In the genomic region with DNA sequence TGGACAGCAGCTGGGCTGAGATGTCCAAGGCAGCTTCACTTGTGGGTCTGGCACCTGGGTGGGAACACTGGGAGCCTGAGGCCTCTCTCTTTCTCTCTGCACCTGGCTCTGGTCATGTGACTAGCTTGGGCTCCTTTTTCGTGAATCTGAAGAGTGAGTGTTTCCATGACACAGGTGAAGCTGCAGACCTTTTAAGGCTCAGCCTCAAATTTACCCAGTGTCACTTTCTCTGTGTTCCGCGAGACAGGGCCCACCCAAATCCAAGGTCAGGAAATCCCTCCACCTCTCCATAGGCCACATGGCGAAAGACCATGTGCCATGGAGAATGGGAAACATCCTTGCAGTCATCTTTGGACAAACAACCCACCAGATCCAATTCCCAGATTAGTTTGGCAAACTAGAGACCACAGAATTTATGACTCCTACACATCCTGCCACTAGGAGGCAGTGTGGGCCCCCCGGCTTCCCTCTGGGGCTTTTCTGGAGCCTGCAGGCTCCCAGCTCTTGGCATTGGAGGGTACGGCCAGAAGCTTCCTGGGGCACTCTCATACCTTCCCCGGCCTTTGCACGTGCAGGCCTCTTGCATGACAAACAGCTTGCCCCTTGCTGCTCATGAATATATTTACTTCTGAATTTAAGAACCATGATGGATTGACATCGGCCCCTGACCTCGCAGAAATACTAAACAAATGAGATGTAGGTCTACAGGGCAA, we compare ENCODE assay signal across 1 cellular context.
TF ChIP-seq lines count a peak whose summit lies in the region.

No MANE protein-coding gene starts in this region.

TF ChIP-seq in K562, 482 proteins besides CTCF, POLR2A, EP300 and RAD21 (continued from another document and continues in another):
- TF ChIP-seq, protein P1, sequence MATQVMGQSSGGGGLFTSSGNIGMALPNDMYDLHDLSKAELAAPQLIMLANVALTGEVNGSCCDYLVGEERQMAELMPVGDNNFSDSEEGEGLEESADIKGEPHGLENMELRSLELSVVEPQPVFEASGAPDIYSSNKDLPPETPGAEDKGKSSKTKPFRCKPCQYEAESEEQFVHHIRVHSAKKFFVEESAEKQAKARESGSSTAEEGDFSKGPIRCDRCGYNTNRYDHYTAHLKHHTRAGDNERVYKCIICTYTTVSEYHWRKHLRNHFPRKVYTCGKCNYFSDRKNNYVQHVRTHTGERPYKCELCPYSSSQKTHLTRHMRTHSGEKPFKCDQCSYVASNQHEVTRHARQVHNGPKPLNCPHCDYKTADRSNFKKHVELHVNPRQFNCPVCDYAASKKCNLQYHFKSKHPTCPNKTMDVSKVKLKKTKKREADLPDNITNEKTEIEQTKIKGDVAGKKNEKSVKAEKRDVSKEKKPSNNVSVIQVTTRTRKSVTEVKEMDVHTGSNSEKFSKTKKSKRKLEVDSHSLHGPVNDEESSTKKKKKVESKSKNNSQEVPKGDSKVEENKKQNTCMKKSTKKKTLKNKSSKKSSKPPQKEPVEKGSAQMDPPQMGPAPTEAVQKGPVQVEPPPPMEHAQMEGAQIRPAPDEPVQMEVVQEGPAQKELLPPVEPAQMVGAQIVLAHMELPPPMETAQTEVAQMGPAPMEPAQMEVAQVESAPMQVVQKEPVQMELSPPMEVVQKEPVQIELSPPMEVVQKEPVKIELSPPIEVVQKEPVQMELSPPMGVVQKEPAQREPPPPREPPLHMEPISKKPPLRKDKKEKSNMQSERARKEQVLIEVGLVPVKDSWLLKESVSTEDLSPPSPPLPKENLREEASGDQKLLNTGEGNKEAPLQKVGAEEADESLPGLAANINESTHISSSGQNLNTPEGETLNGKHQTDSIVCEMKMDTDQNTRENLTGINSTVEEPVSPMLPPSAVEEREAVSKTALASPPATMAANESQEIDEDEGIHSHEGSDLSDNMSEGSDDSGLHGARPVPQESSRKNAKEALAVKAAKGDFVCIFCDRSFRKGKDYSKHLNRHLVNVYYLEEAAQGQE (CRISPR knock-in tag; IDR thresholded peaks at IDR 0.05; ENCODE audit: low read depth), result no peak
- TF ChIP-seq FOXM1 (IDR thresholded peaks at IDR 0.05; ENCODE audit: low read depth) (no peak), FOXM1 (CRISPR knock-in tag; IDR thresholded peaks at IDR 0.05; ENCODE audit: low read depth) (no peak), PTBP1 (IDR thresholded peaks at IDR 0.05; ENCODE audit: low read depth, low read length) (no peak), BMI1 (IDR thresholded peaks at IDR 0.05; ENCODE audit: low read length) (no peak), POLR2AphosphoS2 (IDR thresholded peaks at IDR 0.05; ENCODE audit: low read length) (no peak), MIER1 (IDR thresholded peaks at IDR 0.05; ENCODE audit: low read depth) (no peak), ZNF436 (CRISPR knock-in tag; IDR thresholded peaks at IDR 0.05) (no peak), RBM22 (IDR thresholded peaks at IDR 0.05; ENCODE audit: low read depth, low read length, poor library complexity, severe bottlenecking) (no peak), DIDO1 (tag; IDR thresholded peaks at IDR 0.05; ENCODE audit: low read depth) (0 out of 2 replicates have a peak, but pooled peaks have one; percentile 22), STAT5B (CRISPR knock-in tag; IDR thresholded peaks at IDR 0.05) (no peak), KLF16 (IDR thresholded peaks at IDR 0.05) (peak; percentile 72), L3MBTL2 (IDR thresholded peaks at IDR 0.05) (peak; percentile 84), GTF2A2 (tag; IDR thresholded peaks at IDR 0.05) (no peak), ZNF76 (CRISPR knock-in tag; IDR thresholded peaks at IDR 0.05; ENCODE audit: borderline replicate concordance) (no peak), KDM5B (IDR thresholded peaks at IDR 0.05; ENCODE audit: insufficient replicate concordance, low read depth, low read length) (no peak), TCF7L2 (IDR thresholded peaks at IDR 0.05; ENCODE audit: low read depth, low read length) (no peak), ZNF124 (CRISPR knock-in tag; IDR thresholded peaks at IDR 0.05) (no peak), ARID2 (IDR thresholded peaks at IDR 0.05) (no peak), MED1 (CRISPR knock-in tag; IDR thresholded peaks at IDR 0.05; ENCODE audit: borderline replicate concordance) (no peak), TAF15 (IDR thresholded peaks at IDR 0.05; ENCODE audit: low read depth, low read length) (no peak), SMAD4 (CRISPR knock-in tag; conservative IDR thresholded peaks at IDR 0.05) (peak; percentile 77), GABPA (tag; conservative IDR thresholded peaks at IDR 0.05; ENCODE audit: low read depth) (no peak), U2AF1 (optimal IDR thresholded peaks at IDR 0.05; ENCODE audit: low read depth, low read length) (no peak), TAF7 (tag; IDR thresholded peaks at IDR 0.05) (no peak), SETDB1 (IDR thresholded peaks at IDR 0.05; ENCODE audit: low read length) (no peak), ARNT (IDR thresholded peaks at IDR 0.05) (no peak; a peak in 1 of 4 replicates), ESRRA (IDR thresholded peaks at IDR 0.05; ENCODE audit: borderline replicate concordance, low read depth) (peak; percentile 78; the same call in 1 of the 2 replicates), HSF4 (CRISPR knock-in tag; IDR thresholded peaks at IDR 0.05; ENCODE audit: borderline replicate concordance) (no peak), NFE2 (IDR thresholded peaks at IDR 0.05; ENCODE audit: low read depth) (no peak), ZSCAN29 (IDR thresholded peaks at IDR 0.05) (no peak), THRAP3 (IDR thresholded peaks at IDR 0.05; ENCODE audit: borderline replicate concordance) (no peak), SMARCA4 (IDR thresholded peaks at IDR 0.05) (peak; percentile 67), MYC (IDR thresholded peaks at IDR 0.05; ENCODE audit: low read depth, low read length) (peak; percentile 85), MYC (CRISPR knock-in tag; IDR thresholded peaks at IDR 0.05; ENCODE audit: borderline replicate concordance, low read depth) (no peak), ZFP36 (IDR thresholded peaks at IDR 0.05; ENCODE audit: low read depth, low read length, partially characterized antibody) (no peak), NCOA6 (IDR thresholded peaks at IDR 0.05) (no peak), CEBPB (tag; IDR thresholded peaks at IDR 0.05) (no peak)
- TF ChIP-seq, protein P2, sequence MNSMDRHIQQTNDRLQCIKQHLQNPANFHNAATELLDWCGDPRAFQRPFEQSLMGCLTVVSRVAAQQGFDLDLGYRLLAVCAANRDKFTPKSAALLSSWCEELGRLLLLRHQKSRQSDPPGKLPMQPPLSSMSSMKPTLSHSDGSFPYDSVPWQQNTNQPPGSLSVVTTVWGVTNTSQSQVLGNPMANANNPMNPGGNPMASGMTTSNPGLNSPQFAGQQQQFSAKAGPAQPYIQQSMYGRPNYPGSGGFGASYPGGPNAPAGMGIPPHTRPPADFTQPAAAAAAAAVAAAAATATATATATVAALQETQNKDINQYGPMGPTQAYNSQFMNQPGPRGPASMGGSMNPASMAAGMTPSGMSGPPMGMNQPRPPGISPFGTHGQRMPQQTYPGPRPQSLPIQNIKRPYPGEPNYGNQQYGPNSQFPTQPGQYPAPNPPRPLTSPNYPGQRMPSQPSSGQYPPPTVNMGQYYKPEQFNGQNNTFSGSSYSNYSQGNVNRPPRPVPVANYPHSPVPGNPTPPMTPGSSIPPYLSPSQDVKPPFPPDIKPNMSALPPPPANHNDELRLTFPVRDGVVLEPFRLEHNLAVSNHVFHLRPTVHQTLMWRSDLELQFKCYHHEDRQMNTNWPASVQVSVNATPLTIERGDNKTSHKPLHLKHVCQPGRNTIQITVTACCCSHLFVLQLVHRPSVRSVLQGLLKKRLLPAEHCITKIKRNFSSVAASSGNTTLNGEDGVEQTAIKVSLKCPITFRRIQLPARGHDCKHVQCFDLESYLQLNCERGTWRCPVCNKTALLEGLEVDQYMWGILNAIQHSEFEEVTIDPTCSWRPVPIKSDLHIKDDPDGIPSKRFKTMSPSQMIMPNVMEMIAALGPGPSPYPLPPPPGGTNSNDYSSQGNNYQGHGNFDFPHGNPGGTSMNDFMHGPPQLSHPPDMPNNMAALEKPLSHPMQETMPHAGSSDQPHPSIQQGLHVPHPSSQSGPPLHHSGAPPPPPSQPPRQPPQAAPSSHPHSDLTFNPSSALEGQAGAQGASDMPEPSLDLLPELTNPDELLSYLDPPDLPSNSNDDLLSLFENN (IDR thresholded peaks at IDR 0.05; ENCODE audit: low read depth in 2 of 2, low read length in 2 of 2), result no peak
- TF ChIP-seq, protein P3, sequence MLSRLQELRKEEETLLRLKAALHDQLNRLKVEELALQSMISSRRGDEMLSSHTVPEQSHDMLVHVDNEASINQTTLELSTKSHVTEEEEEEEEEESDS (CRISPR knock-in tag; IDR thresholded peaks at IDR 0.05), result no peak
- TF ChIP-seq, protein P4, sequence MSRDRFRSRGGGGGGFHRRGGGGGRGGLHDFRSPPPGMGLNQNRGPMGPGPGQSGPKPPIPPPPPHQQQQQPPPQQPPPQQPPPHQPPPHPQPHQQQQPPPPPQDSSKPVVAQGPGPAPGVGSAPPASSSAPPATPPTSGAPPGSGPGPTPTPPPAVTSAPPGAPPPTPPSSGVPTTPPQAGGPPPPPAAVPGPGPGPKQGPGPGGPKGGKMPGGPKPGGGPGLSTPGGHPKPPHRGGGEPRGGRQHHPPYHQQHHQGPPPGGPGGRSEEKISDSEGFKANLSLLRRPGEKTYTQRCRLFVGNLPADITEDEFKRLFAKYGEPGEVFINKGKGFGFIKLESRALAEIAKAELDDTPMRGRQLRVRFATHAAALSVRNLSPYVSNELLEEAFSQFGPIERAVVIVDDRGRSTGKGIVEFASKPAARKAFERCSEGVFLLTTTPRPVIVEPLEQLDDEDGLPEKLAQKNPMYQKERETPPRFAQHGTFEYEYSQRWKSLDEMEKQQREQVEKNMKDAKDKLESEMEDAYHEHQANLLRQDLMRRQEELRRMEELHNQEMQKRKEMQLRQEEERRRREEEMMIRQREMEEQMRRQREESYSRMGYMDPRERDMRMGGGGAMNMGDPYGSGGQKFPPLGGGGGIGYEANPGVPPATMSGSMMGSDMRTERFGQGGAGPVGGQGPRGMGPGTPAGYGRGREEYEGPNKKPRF (IDR thresholded peaks at IDR 0.05; ENCODE audit: low read depth, low read length), result no peak
- TF ChIP-seq, protein P5, sequence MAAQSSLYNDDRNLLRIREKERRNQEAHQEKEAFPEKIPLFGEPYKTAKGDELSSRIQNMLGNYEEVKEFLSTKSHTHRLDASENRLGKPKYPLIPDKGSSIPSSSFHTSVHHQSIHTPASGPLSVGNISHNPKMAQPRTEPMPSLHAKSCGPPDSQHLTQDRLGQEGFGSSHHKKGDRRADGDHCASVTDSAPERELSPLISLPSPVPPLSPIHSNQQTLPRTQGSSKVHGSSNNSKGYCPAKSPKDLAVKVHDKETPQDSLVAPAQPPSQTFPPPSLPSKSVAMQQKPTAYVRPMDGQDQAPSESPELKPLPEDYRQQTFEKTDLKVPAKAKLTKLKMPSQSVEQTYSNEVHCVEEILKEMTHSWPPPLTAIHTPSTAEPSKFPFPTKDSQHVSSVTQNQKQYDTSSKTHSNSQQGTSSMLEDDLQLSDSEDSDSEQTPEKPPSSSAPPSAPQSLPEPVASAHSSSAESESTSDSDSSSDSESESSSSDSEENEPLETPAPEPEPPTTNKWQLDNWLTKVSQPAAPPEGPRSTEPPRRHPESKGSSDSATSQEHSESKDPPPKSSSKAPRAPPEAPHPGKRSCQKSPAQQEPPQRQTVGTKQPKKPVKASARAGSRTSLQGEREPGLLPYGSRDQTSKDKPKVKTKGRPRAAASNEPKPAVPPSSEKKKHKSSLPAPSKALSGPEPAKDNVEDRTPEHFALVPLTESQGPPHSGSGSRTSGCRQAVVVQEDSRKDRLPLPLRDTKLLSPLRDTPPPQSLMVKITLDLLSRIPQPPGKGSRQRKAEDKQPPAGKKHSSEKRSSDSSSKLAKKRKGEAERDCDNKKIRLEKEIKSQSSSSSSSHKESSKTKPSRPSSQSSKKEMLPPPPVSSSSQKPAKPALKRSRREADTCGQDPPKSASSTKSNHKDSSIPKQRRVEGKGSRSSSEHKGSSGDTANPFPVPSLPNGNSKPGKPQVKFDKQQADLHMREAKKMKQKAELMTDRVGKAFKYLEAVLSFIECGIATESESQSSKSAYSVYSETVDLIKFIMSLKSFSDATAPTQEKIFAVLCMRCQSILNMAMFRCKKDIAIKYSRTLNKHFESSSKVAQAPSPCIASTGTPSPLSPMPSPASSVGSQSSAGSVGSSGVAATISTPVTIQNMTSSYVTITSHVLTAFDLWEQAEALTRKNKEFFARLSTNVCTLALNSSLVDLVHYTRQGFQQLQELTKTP (IDR thresholded peaks at IDR 0.05; ENCODE audit: low read depth in 1 of 2, partially characterized antibody in 2 of 2), result peak in 1 of 2 experiments; percentile 41
- TF ChIP-seq, protein P6, sequence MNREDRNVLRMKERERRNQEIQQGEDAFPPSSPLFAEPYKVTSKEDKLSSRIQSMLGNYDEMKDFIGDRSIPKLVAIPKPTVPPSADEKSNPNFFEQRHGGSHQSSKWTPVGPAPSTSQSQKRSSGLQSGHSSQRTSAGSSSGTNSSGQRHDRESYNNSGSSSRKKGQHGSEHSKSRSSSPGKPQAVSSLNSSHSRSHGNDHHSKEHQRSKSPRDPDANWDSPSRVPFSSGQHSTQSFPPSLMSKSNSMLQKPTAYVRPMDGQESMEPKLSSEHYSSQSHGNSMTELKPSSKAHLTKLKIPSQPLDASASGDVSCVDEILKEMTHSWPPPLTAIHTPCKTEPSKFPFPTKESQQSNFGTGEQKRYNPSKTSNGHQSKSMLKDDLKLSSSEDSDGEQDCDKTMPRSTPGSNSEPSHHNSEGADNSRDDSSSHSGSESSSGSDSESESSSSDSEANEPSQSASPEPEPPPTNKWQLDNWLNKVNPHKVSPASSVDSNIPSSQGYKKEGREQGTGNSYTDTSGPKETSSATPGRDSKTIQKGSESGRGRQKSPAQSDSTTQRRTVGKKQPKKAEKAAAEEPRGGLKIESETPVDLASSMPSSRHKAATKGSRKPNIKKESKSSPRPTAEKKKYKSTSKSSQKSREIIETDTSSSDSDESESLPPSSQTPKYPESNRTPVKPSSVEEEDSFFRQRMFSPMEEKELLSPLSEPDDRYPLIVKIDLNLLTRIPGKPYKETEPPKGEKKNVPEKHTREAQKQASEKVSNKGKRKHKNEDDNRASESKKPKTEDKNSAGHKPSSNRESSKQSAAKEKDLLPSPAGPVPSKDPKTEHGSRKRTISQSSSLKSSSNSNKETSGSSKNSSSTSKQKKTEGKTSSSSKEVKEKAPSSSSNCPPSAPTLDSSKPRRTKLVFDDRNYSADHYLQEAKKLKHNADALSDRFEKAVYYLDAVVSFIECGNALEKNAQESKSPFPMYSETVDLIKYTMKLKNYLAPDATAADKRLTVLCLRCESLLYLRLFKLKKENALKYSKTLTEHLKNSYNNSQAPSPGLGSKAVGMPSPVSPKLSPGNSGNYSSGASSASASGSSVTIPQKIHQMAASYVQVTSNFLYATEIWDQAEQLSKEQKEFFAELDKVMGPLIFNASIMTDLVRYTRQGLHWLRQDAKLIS (CRISPR knock-in tag; IDR thresholded peaks at IDR 0.05), result no peak
- TF ChIP-seq, protein P7, sequence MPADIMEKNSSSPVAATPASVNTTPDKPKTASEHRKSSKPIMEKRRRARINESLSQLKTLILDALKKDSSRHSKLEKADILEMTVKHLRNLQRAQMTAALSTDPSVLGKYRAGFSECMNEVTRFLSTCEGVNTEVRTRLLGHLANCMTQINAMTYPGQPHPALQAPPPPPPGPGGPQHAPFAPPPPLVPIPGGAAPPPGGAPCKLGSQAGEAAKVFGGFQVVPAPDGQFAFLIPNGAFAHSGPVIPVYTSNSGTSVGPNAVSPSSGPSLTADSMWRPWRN (IDR thresholded peaks at IDR 0.05; ENCODE audit: low read depth), result no peak
- TF ChIP-seq, protein P8, sequence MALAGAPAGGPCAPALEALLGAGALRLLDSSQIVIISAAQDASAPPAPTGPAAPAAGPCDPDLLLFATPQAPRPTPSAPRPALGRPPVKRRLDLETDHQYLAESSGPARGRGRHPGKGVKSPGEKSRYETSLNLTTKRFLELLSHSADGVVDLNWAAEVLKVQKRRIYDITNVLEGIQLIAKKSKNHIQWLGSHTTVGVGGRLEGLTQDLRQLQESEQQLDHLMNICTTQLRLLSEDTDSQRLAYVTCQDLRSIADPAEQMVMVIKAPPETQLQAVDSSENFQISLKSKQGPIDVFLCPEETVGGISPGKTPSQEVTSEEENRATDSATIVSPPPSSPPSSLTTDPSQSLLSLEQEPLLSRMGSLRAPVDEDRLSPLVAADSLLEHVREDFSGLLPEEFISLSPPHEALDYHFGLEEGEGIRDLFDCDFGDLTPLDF (CRISPR knock-in tag; IDR thresholded peaks at IDR 0.05), result no peak
